23 cellular contexts compared by ENCODE assay signal in genomic region chr11:99199336-99199735, GRCh38.
DNase-seq lines count a peak whose midpoint lies in the region; ATAC-seq, FAIRE-seq and TF ChIP-seq lines count a peak whose summit lies in the region.
"Had no signal": no experiment of that assay in that cellular context is flagged by ENCODE, and none has a peak within 500 bp of the region (broad histone marks: within the 10 kb centered on the region; RNA-seq: fewer than 3 reads in every experiment).

No MANE protein-coding gene starts in this region.

- in situ Hi-C loops in HepG2 (cut with HindIII; ENCODE audit: extremely low pct_ligation_motif_present, low pct_unique_long_range_greater_than_20kb), result no loop called here

- H3K4me1 ChIP-seq in right lobe of liver (peaks cover 0 to 18% (median 0%) of the 10 kb centered on the region in 4 donors), HepG2 (ENCODE audit: insufficient read depth, low read length) (no peaks in the 10 kb centered on the region), astrocyte (ENCODE audit: insufficient read depth, low read length) (no peaks in the 10 kb centered on the region)
- H3K4me1 ChIP-seq: A549, foreskin keratinocyte, left lung, pancreas had no signal

- ATAC-seq in right lobe of liver (peak; percentile 93 to 98 (median 96)), HepG2 (no peak), HG02610 (IDR thresholded peaks at IDR 0.05; ENCODE audit: unreplicated experiment) (no peak)
- ATAC-seq in activated naive CD4-positive, alpha-beta T cell treated with anti-CD3 and anti-CD28 coated beads, Interleukin-2, amount 50 U/mL, for 72 hours, result no peak
- ATAC-seq in activated CD8-positive, alpha-beta T cell treated with anti-CD3 and anti-CD28 coated beads for 36 hours, result no peak
- ATAC-seq: A549; foreskin keratinocyte; left lung; pancreas; stimulated activated naive B cell treated with anti-CD40 and anti-IgM and Interleukin-4, amounts not matched to agents 10 μg/mL and 1 μg/mL and 100 μg/mL, for 72 hours had no signal

- TF ChIP-seq CTCF in right lobe of liver (IDR thresholded peaks at IDR 0.05) (no peak), HepG2 (CRISPR knock-in tag; IDR thresholded peaks at IDR 0.05) (no peak), astrocyte (IDR thresholded peaks at IDR 0.05; ENCODE audit: insufficient read depth, low read depth, low read length) (no peak)
- TF ChIP-seq CTCF in activated CD8-positive, alpha-beta T cell treated with anti-CD3 and anti-CD28 coated beads for 36 hours (IDR thresholded peaks at IDR 0.05), result no peak

- TF ChIP-seq EP300 in HepG2 (IDR thresholded peaks at IDR 0.05; ENCODE audit: low read depth in 2 of 2, low read length in 2 of 2), result no peak
- TF ChIP-seq EP300 in HepG2 (CRISPR knock-in tag; IDR thresholded peaks at IDR 0.05; ENCODE audit: borderline replicate concordance), result no peak

- H3K36me3 ChIP-seq in right lobe of liver (no peaks in the 10 kb centered on the region), HepG2 (replicated peaks in 1 of 2; ENCODE audit: control insufficient read depth in 1 of 2, insufficient read depth in 2 of 2, low read length in 2 of 2) (no peaks in the 10 kb centered on the region), astrocyte (ENCODE audit: insufficient read depth, low read length) (no peaks in the 10 kb centered on the region)
- H3K36me3 ChIP-seq: left lung, pancreas had no signal

- no peak overlapping the region for H3K4me3 ChIP-seq in right lobe of liver
- H3K4me3 ChIP-seq in HepG2 (replicated peaks in 1 of 3; ENCODE audit: insufficient read depth in 1 of 3, low read depth in 2 of 3, low read length in 3 of 3), result no peak overlapping the region
- H3K4me3 ChIP-seq in astrocyte (ENCODE audit: insufficient read depth, low read depth, low read length), result no peak overlapping the region
- H3K4me3 ChIP-seq: A549, coronary artery, left lung, pancreas, smooth muscle cell had no signal

- H3K79me2 ChIP-seq in HepG2 (ENCODE audit: insufficient read depth, low read length), result no peaks in the 10 kb centered on the region
- no peaks in the 10 kb centered on the region for H3K79me2 ChIP-seq in astrocyte (ENCODE audit: insufficient read depth, low read length)

- H3K27ac ChIP-seq in right lobe of liver (peak overlapping the region in 2 of 3 donors; percentile 8 to 50), HepG2 (ENCODE audit: extremely low read length, insufficient read depth, low read length) (no peak overlapping the region), astrocyte (ENCODE audit: low read depth, low read length) (no peak overlapping the region)
- H3K27ac ChIP-seq: A549, coronary artery, foreskin keratinocyte, left lung, pancreas had no signal

- BruUV-seq in HepG2 (replicated peaks; lab: Mats Ljungman, UMichigan), result no TSS peak

- H3K27ac Mint-ChIP-seq in astrocyte (ENCODE audit: unreplicated experiment), result no peak overlapping the region
- H3K27ac Mint-ChIP-seq in activated naive CD4-positive, alpha-beta T cell treated with anti-CD3 and anti-CD28 coated beads, Interleukin-2, amount 50 U/mL, for 72 hours, result no peak overlapping the region
- H3K27ac Mint-ChIP-seq in activated CD8-positive, alpha-beta T cell treated with anti-CD3 and anti-CD28 coated beads for 36 hours, result no peak overlapping the region
- H3K27ac Mint-ChIP-seq: CD14-positive monocyte; stimulated activated naive B cell treated with anti-CD40 and anti-IgM and Interleukin-4, amounts not matched to agents 10 μg/mL and 1 μg/mL and 100 μg/mL, for 72 hours; type B pancreatic cell had no signal

- H2AFZ ChIP-seq in HepG2 (ENCODE audit: low read length) (no peak overlapping the region), astrocyte (ENCODE audit: low read depth, low read length) (no peak overlapping the region)

- H3K27me3 ChIP-seq in right lobe of liver, result no peaks in the 10 kb centered on the region
- H3K27me3 ChIP-seq in HepG2 (ENCODE audit: control insufficient read depth in 1 of 2, insufficient read depth in 2 of 2, low read length in 2 of 2), result no peaks in the 10 kb centered on the region
- H3K27me3 ChIP-seq in astrocyte (ENCODE audit: insufficient read depth, low read length), result no peaks in the 10 kb centered on the region
- H3K27me3 ChIP-seq: foreskin keratinocyte, left lung, pancreas had no signal

- H3K9me3 ChIP-seq in right lobe of liver, result no peaks in the 10 kb centered on the region
- H3K9me3 ChIP-seq in HepG2 (ENCODE audit: low read length), result no peaks in the 10 kb centered on the region
- H3K9me3 ChIP-seq in astrocyte (ENCODE audit: insufficient read depth, low read depth, low read length), result no peaks in the 10 kb centered on the region
- H3K9me3 ChIP-seq: A549, left lung, pancreas had no signal

- H3K4me3 Mint-ChIP-seq in astrocyte (ENCODE audit: unreplicated experiment), result no peak overlapping the region
- H3K4me3 Mint-ChIP-seq in activated CD8-positive, alpha-beta T cell treated with anti-CD3 and anti-CD28 coated beads for 36 hours, result no peak overlapping the region
- H3K4me3 Mint-ChIP-seq: CD14-positive monocyte; stimulated activated naive B cell treated with anti-CD40 and anti-IgM and Interleukin-4, amounts not matched to agents 10 μg/mL and 1 μg/mL and 100 μg/mL, for 72 hours; type B pancreatic cell had no signal

- no peaks in the 10 kb centered on the region for H3K27me3 Mint-ChIP-seq in astrocyte (ENCODE audit: low read depth, unreplicated experiment)
- H3K27me3 Mint-ChIP-seq in activated CD8-positive, alpha-beta T cell treated with anti-CD3 and anti-CD28 coated beads for 36 hours, result no peaks in the 10 kb centered on the region
- H3K27me3 Mint-ChIP-seq: stimulated activated naive B cell treated with anti-CD40 and anti-IgM and Interleukin-4, amounts not matched to agents 10 μg/mL and 1 μg/mL and 100 μg/mL, for 72 hours; type B pancreatic cell had no signal

- H3K36me3 Mint-ChIP-seq in astrocyte (ENCODE audit: low read depth, unreplicated experiment), result no peaks in the 10 kb centered on the region
- no peaks in the 10 kb centered on the region for H3K36me3 Mint-ChIP-seq in activated naive CD4-positive, alpha-beta T cell treated with anti-CD3 and anti-CD28 coated beads, Interleukin-2, amount 50 U/mL, for 72 hours
- H3K36me3 Mint-ChIP-seq in activated CD8-positive, alpha-beta T cell treated with anti-CD3 and anti-CD28 coated beads for 36 hours (ENCODE audit: low read depth), result no peaks in the 10 kb centered on the region
- H3K36me3 Mint-ChIP-seq: CD14-positive monocyte; stimulated activated naive B cell treated with anti-CD40 and anti-IgM and Interleukin-4, amounts not matched to agents 10 μg/mL and 1 μg/mL and 100 μg/mL, for 72 hours; type B pancreatic cell had no signal

- DNase-seq in right lobe of liver, result peak; percentile 70 to 78 (median 78)
- no peak for DNase-seq in HepG2 (ENCODE audit: low spot score)
- peak; percentile 2 for DNase-seq in astrocyte (ENCODE audit: low read depth)
- peak; percentile 32 for DNase-seq in medulla oblongata (ENCODE audit: extremely low spot score)
- no peak for DNase-seq in activated naive CD4-positive, alpha-beta T cell treated with anti-CD3 and anti-CD28 coated beads, Interleukin-2, amount 50 U/mL, for 72 hours (ENCODE audit: low spot score in 2 of 2)
- no peak for DNase-seq in urothelium cell line (ENCODE audit: low spot score)
- DNase-seq in activated CD8-positive, alpha-beta T cell treated with anti-CD3 and anti-CD28 coated beads for 36 hours, result no peak
- DNase-seq: activated CD4-positive, alpha-beta T cell treated with anti-CD3 and anti-CD28 coated beads for 1 hour; amniotic stem cell; foreskin keratinocyte; HCEC 1CT; left lung; NCI-H1436 treated with DMSO at 0.1 percent for 48 hours; pancreas; SIG-M5; stimulated activated naive B cell treated with anti-CD40 and anti-IgM and Interleukin-4, amounts not matched to agents 10 μg/mL and 1 μg/mL and 100 μg/mL, for 72 hours; T-helper 9 cell had no signal

- H3K9ac ChIP-seq in HepG2 (ENCODE audit: insufficient read depth, low read depth, low read length), result no peak overlapping the region
- H3K9ac ChIP-seq in astrocyte (ENCODE audit: low read length), result no peak overlapping the region

- no peak for TF ChIP-seq RAD21 in HepG2 (CRISPR knock-in tag; IDR thresholded peaks at IDR 0.05)

- CTCF ChIA-PET in HepG2 (lab: Yijun Ruan, JAX; ENCODE audit: low intra/inter-chr PET ratio, low total read pairs), result no interaction called here
- CTCF ChIA-PET in activated CD8-positive, alpha-beta T cell treated with anti-CD3 and anti-CD28 coated beads for 36 hours (lab: Charles Lee), result no interaction called here

- WGBS in right lobe of liver (ENCODE audit: insufficient coverage, low coverage, low lambda C conversion rate, missing lambda C conversion rate), result 12% methylated on average over 3 of the region's 3 CpGs
- 0% methylated on average over 3 of the region's 3 CpGs for WGBS in HepG2 (ENCODE audit: low lambda C conversion rate)

- no peak for TF ChIP-seq POLR2A in right lobe of liver (IDR thresholded peaks at IDR 0.05)
- no peak for TF ChIP-seq POLR2A in HepG2 (IDR thresholded peaks at IDR 0.05; ENCODE audit: insufficient read depth in 1 of 2, low read depth in 2 of 2, low read length in 2 of 2)

- FAIRE-seq in HepG2 (lab: Jason Lieb, UNC) (no peak), astrocyte (lab: Jason Lieb, UNC) (no peak), urothelium cell line (lab: Jason Lieb, UNC) (no peak)
- FAIRE-seq: A549, pancreas had no signal

- H3K4me2 ChIP-seq in HepG2 (ENCODE audit: low read depth, low read length), result no peak overlapping the region
- no peak overlapping the region for H3K4me2 ChIP-seq in astrocyte (ENCODE audit: low read length)
- H3K4me2 ChIP-seq: A549, smooth muscle cell had no signal

- H3K9me3 Mint-ChIP-seq in astrocyte (ENCODE audit: unreplicated experiment), result no peaks in the 10 kb centered on the region
- H3K9me3 Mint-ChIP-seq in activated naive CD4-positive, alpha-beta T cell treated with anti-CD3 and anti-CD28 coated beads, Interleukin-2, amount 50 U/mL, for 72 hours, result peaks cover 12 to 16% of the 10 kb centered on the region in 2 donors
- peaks cover 1% of the 10 kb centered on the region for H3K9me3 Mint-ChIP-seq in activated CD8-positive, alpha-beta T cell treated with anti-CD3 and anti-CD28 coated beads for 36 hours
- H3K9me3 Mint-ChIP-seq: type B pancreatic cell had no signal

- no peaks in the 10 kb centered on the region for H4K20me1 ChIP-seq in HepG2 (ENCODE audit: insufficient read depth, low read length)
- no peaks in the 10 kb centered on the region for H4K20me1 ChIP-seq in astrocyte (ENCODE audit: insufficient read depth, low read length)

- POLR2A ChIA-PET in HepG2 (lab: Yijun Ruan, JAX), result no interaction called here
- POLR2A ChIA-PET in activated CD8-positive, alpha-beta T cell treated with anti-CD3 and anti-CD28 coated beads for 36 hours (lab: Charles Lee), result no interaction called here

- intact Hi-C loops in right lobe of liver (cut with DNase I) (no loop called here), HepG2 (cut with micrococcal nuclease; ENCODE audit: unreplicated experiment) (no loop called here)
- intact Hi-C loops in activated CD8-positive, alpha-beta T cell treated with anti-CD3 and anti-CD28 coated beads for 36 hours (cut with micrococcal nuclease), result no loop called here

- H3K4me1 Mint-ChIP-seq in astrocyte (ENCODE audit: low read depth, unreplicated experiment), result no peaks in the 10 kb centered on the region
- no peaks in the 10 kb centered on the region for H3K4me1 Mint-ChIP-seq in activated CD8-positive, alpha-beta T cell treated with anti-CD3 and anti-CD28 coated beads for 36 hours (ENCODE audit: low read depth)
- H3K4me1 Mint-ChIP-seq: CD14-positive monocyte; stimulated activated naive B cell treated with anti-CD40 and anti-IgM and Interleukin-4, amounts not matched to agents 10 μg/mL and 1 μg/mL and 100 μg/mL, for 72 hours had no signal

TF ChIP-seq in HepG2, 621 proteins besides CTCF, POLR2A, EP300 and RAD21 (continues in another document):
- TF ChIP-seq PHF8 (CRISPR knock-in tag; IDR thresholded peaks at IDR 0.05), result no peak

Comparison
In these comparisons a context has a peak if more than half of its experiments do, and no peak if none do; other contexts are left out.
1. ATAC-seq: peak in right lobe of liver (4 of 4); none in HepG2 (single experiment), activated naive CD4-positive, alpha-beta T cell treated with anti-CD3 and anti-CD28 coated beads, Interleukin-2, amount 50 U/mL, for 72 hours (0 of 2), activated CD8-positive, alpha-beta T cell treated with anti-CD3 and anti-CD28 coated beads for 36 hours (single experiment) and HG02610 (single experiment).
2. DNase-seq: peak in right lobe of liver (3 of 3), astrocyte (single experiment) and medulla oblongata (single experiment); none in HepG2 (single experiment), activated naive CD4-positive, alpha-beta T cell treated with anti-CD3 and anti-CD28 coated beads, Interleukin-2, amount 50 U/mL, for 72 hours (0 of 2), urothelium cell line (single experiment) and activated CD8-positive, alpha-beta T cell treated with anti-CD3 and anti-CD28 coated beads for 36 hours (single experiment).
3. H3K27ac ChIP-seq: peak in right lobe of liver (2 of 3); none in HepG2 (single experiment) and astrocyte (single experiment).